ENCODE assay signal across 9 cellular contexts in genomic region chr1:35452086-35452485, GRCh38.
A peak's percentile ranks its signal among the peaks of the same experiment; 100 is the strongest.
DNase-seq lines count a peak whose midpoint lies in the region; ATAC-seq and TF ChIP-seq lines count a peak whose summit lies in the region.
"Had no signal": no experiment of that assay in that cellular context is flagged by ENCODE, and none has a peak within 500 bp of the region (broad histone marks: within the 10 kb centered on the region; RNA-seq: fewer than 3 reads in every experiment).

No MANE protein-coding gene starts in this region.

- no peak overlapping the region for H3K4me3 ChIP-seq in mammary epithelial cell (replicated peaks in 1 of 3; ENCODE audit: insufficient read depth in 1 of 3, low read depth in 2 of 3, low read length in 3 of 3)
- no peak overlapping the region for H3K4me3 ChIP-seq in brain microvascular endothelial cell (ENCODE audit: low read depth, low read length)
- no peak overlapping the region for H3K4me3 ChIP-seq in aorta (ENCODE audit: low read length in 2 of 2)

- no peaks in the 10 kb centered on the region for H3K79me2 ChIP-seq in mammary epithelial cell (ENCODE audit: insufficient read depth, low read length)

- CTCF ChIA-PET in MCF 10A (lab: Yijun Ruan, JAX) = interaction anchor here (0.5 to 6.9 kb wide), 38 partner anchors 12 to 326 kb away, joined by 3 to 177 read pairs (median 5); partner anchors contain the start of genes KIAA0319L and NCDN
- CTCF ChIA-PET in mammary epithelial cell (lab: Charles Lee; ENCODE audit: low non-redundant PET) = interaction anchor here (0.9 to 2.2 kb wide), 2 partner anchors 43 to 113 kb away, joined by 6 to 13 read pairs; no protein-coding TSS in a partner anchor

- no peak for TF ChIP-seq CTCF in MCF 10A (IDR thresholded peaks at IDR 0.05; ENCODE audit: unreplicated experiment)
- TF ChIP-seq CTCF in mammary epithelial cell (conservative IDR thresholded peaks at IDR 0.05 in 1 of 2, IDR thresholded peaks at IDR 0.05 in 1 of 2; ENCODE audit: extremely low read depth in 1 of 2, insufficient read depth in 1 of 2, low read depth in 1 of 2, low read length in 2 of 2) = peak in 1 of 2 donors; percentile 11
- TF ChIP-seq CTCF in brain microvascular endothelial cell (IDR thresholded peaks at IDR 0.05; ENCODE audit: low read depth, low read length, missing control alignments) = peak; percentile 23

- no peak for ATAC-seq in left colon
- peak; percentile 15 for ATAC-seq in aorta (ENCODE audit: low FRiP score)
- no peak for ATAC-seq in HG02759 (IDR thresholded peaks at IDR 0.05; ENCODE audit: unreplicated experiment)
- no peak for ATAC-seq in HG02642 (IDR thresholded peaks at IDR 0.05; ENCODE audit: poor library complexity, unreplicated experiment)

- H3K9me3 Mint-ChIP-seq in MCF 10A (ENCODE audit: unreplicated experiment) = no peaks in the 10 kb centered on the region

- no peak overlapping the region for H3K9ac ChIP-seq in mammary epithelial cell (ENCODE audit: insufficient read depth, low read length)

- H3K9me3 ChIP-seq in mammary epithelial cell (replicated peaks; ENCODE audit: insufficient read depth, low read length) (no peaks in the 10 kb centered on the region), aorta (ENCODE audit: control insufficient read depth, low read length) (no peaks in the 10 kb centered on the region)

- 43% methylated on average over 1 of the region's 1 CpG for WGBS in mammary epithelial cell (ENCODE audit: low coverage, missing lambda C conversion rate)
- WGBS in aorta, 2 donors = 0 to 3% methylated on average over 1 of the region's 1 CpG

- peaks cover 2% of the 10 kb centered on the region for H3K27me3 ChIP-seq in mammary epithelial cell (ENCODE audit: insufficient read depth, low read length)
- H3K27me3 ChIP-seq in brain microvascular endothelial cell (replicated peaks) = no peaks in the 10 kb centered on the region
- H3K27me3 ChIP-seq in aorta (ENCODE audit: control insufficient read depth in 1 of 2, insufficient read depth in 2 of 2, low read length in 1 of 2) = no peaks in the 10 kb centered on the region

- POLR2A ChIA-PET in MCF 10A (lab: Yijun Ruan, JAX) = interaction anchor here (0.6 to 7.5 kb wide), 12 partner anchors 10 to 264 kb away, joined by 3 to 212 read pairs (median 4); partner anchors contain the start of genes KIAA0319L, NCDN and TFAP2E

- no peak overlapping the region for H3K4me3 Mint-ChIP-seq in MCF 10A (ENCODE audit: unreplicated experiment)

- no TSS peak for BruUV-seq in MCF 10A (replicated peaks; lab: Mats Ljungman, UMichigan)
- no TSS peak for BruUV-seq in mammary epithelial cell (replicated peaks; lab: Mats Ljungman, UMichigan)

- DNase-seq in MCF 10A (ENCODE audit: unreplicated experiment) (peak; percentile 81), mammary epithelial cell (no peak), brain microvascular endothelial cell (no peak), left colon (peak; percentile 22 to 31), aorta (peak in 1 of 2 donors; percentile 68), NCI-H187 (lab: John Stamatoyannopoulos, UW) (no peak)
- DNase-seq: NCI-H1694 treated with DMSO at 0.1 percent for 48 hours had no signal

- H3K27me3 Mint-ChIP-seq in MCF 10A (ENCODE audit: insufficient read depth, unreplicated experiment) = no peaks in the 10 kb centered on the region

- peaks cover 54% of the 10 kb centered on the region for H3K36me3 Mint-ChIP-seq in MCF 10A (ENCODE audit: insufficient read depth, unreplicated experiment)

- peaks cover 19% of the 10 kb centered on the region for H3K4me1 Mint-ChIP-seq in MCF 10A (ENCODE audit: insufficient read depth, unreplicated experiment)

- peak overlapping the region; percentile 59 for H3K27ac Mint-ChIP-seq in MCF 10A (ENCODE audit: low read depth, unreplicated experiment)

- H3K4me2 ChIP-seq in mammary epithelial cell (ENCODE audit: insufficient read depth, low read depth, low read length) = no peak overlapping the region

- H3K27ac ChIP-seq in mammary epithelial cell (ENCODE audit: insufficient read depth, low read depth, low read length) (no peak overlapping the region), brain microvascular endothelial cell (no peak overlapping the region), aorta (ENCODE audit: low read depth in 1 of 2, low read length in 2 of 2) (no peak overlapping the region)

- H4K20me1 ChIP-seq in mammary epithelial cell (ENCODE audit: insufficient read depth, low read length) = peaks cover 2% of the 10 kb centered on the region

- intact Hi-C loops in MCF 10A (cut with micrococcal nuclease) (loop anchor here (2.0 to 5.0 kb wide), 2 partner anchors 185 to 267 kb away; partner anchors contain the start of gene C1orf216), mammary epithelial cell (cut with micrococcal nuclease) (no loop called here), left colon (cut with DNase I, micrococcal nuclease) (loop anchor here (5.0 to 10.0 kb wide), 3 partner anchors 110 to 320 kb away; no protein-coding TSS in a partner anchor), aorta (cut with DNase I) (loop anchor here (5.0 kb wide), 2 partner anchors 275 to 320 kb away; no protein-coding TSS in a partner anchor)

- H3K4me1 ChIP-seq in mammary epithelial cell (ENCODE audit: insufficient read depth, low read length) = peaks cover 29% of the 10 kb centered on the region
- H3K4me1 ChIP-seq in aorta (ENCODE audit: control insufficient read depth in 1 of 2, insufficient read depth in 2 of 2, low read length in 2 of 2) = no peaks in the 10 kb centered on the region

- H2AFZ ChIP-seq in mammary epithelial cell (ENCODE audit: low read depth, low read length) = no peak overlapping the region

- H3K36me3 ChIP-seq in mammary epithelial cell (ENCODE audit: insufficient read depth, low read length) (peaks cover 3% of the 10 kb centered on the region), brain microvascular endothelial cell (replicated peaks) (peaks cover 20% of the 10 kb centered on the region), aorta (ENCODE audit: control insufficient read depth in 1 of 2, insufficient read depth in 2 of 2, low read length in 1 of 2) (peaks cover 0 to 6% of the 10 kb centered on the region in 2 donors)

- dilution Hi-C loops in mammary epithelial cell (cut with HindIII; ENCODE audit: low sequenced_read_pairs) = no loop called here

- in situ Hi-C loops in mammary epithelial cell (cut with MboI; ENCODE audit: low sequenced_read_pairs in 2 of 2) (loop anchor here (5.0 to 10.0 kb wide), 2 partner anchors 110 to 273 kb away; no protein-coding TSS in a partner anchor), brain microvascular endothelial cell (cut with HindIII; ENCODE audit: low pct_ligation_motif_present, low sequenced_read_pairs) (no loop called here)

Comparison
In these comparisons a context has a peak if more than half of its experiments do, and no peak if none do; other contexts are left out.
1. DNase-seq: peak in MCF 10A (single experiment) and left colon (2 of 2); none in mammary epithelial cell (single experiment), brain microvascular endothelial cell (single experiment) and NCI-H187 (0 of 2).